15 cellular contexts compared by ENCODE assay signal in genomic region chr4:138410266-138410665, GRCh38.
"Had no signal": no experiment of that assay in that cellular context is flagged by ENCODE, and none has a peak within 500 bp of the region (broad histone marks: within the 10 kb centered on the region; RNA-seq: fewer than 3 reads in every experiment).

No MANE protein-coding gene starts in this region.

- H3K27me3 ChIP-seq: body of pancreas, suprapubic skin had no signal

- H3K9me3 ChIP-seq: body of pancreas, suprapubic skin had no signal

- H3K36me3 ChIP-seq: suprapubic skin had no signal

- DNase-seq: activated CD4-positive, alpha-beta T cell treated with anti-CD3 and anti-CD28 coated beads, Interleukin-2, amount 10 ng/mL, durations not matched to agents 7 days and 5 days; activated CD4-positive, CD25-positive, alpha-beta regulatory T cell; activated CD8-positive, alpha-beta memory T cell treated with anti-CD3 and anti-CD28 coated beads for 24 hours; activated gamma-delta T cell treated with Interleukin-2 at 50 U/mL for 16 hours; activated naive CD8-positive, alpha-beta T cell treated with anti-CD3 and anti-CD28 coated beads for 36 hours; central memory CD4-positive, alpha-beta T cell; effector CD8-positive, alpha-beta T cell; foreskin fibroblast; retina; stimulated activated CD4-positive, alpha-beta T cell treated with anti-CD3 and anti-CD28 coated beads, Interleukin-2, amount 100 ng/mL, for 48 hours had no signal

- ATAC-seq: body of pancreas; natural killer cell treated with Interleukin-12 subunit alpha and Interleukin-12 subunit beta and Interleukin-15 and Interleukin-18, amount 100 ng/mL, for 72 hours; stimulated activated memory B cell treated with anti-CD40 and anti-IgM and Interleukin-4, amounts not matched to agents 10 μg/mL and 1 μg/mL and 100 μg/mL, for 72 hours had no signal

- H3K4me3 ChIP-seq: body of pancreas, coronary artery, suprapubic skin had no signal

- H3K27ac ChIP-seq: body of pancreas, coronary artery, suprapubic skin had no signal
